In genomic region chr5:71892641-71893340, GRCh38 we compare ENCODE assay signal across 22 cellular contexts.
DNase-seq lines count a peak whose midpoint lies in the region; ATAC-seq and TF ChIP-seq lines count a peak whose summit lies in the region.
"Had no signal": no experiment of that assay in that cellular context is flagged by ENCODE, and none has a peak within 500 bp of the region (broad histone marks: within the 10 kb centered on the region; RNA-seq: fewer than 3 reads in every experiment).

No MANE protein-coding gene starts in this region.

- CTCF ChIA-PET in OCI-LY7 (lab: Charles Lee; ENCODE audit: unreplicated experiment), result no interaction called here

- H3K9me3 ChIP-seq in OCI-LY7 (ENCODE audit: low read length), result no peaks in the 10 kb centered on the region
- H3K9me3 ChIP-seq in BE2C, result no peaks in the 10 kb centered on the region
- H3K9me3 ChIP-seq: breast epithelium, transverse colon had no signal

- H3K9me2 ChIP-seq in GM23338 (ENCODE audit: insufficient read depth) (peaks cover 10% of the 10 kb centered on the region), OCI-LY7 (ENCODE audit: insufficient read depth, low read length) (no peaks in the 10 kb centered on the region)

- no peaks in the 10 kb centered on the region for H4K20me1 ChIP-seq in GM23338 (replicated peaks; ENCODE audit: insufficient read depth)
- H4K20me1 ChIP-seq in OCI-LY7 (ENCODE audit: insufficient read depth, low read length), result no peaks in the 10 kb centered on the region

- H2AFZ ChIP-seq in GM23338 (0 out of 2 replicates have a peak overlapping the region, but pooled peaks have one; percentile 24), OCI-LY7 (ENCODE audit: low read length) (no peak overlapping the region)

- H3K36me3 ChIP-seq in GM23338 (ENCODE audit: insufficient read depth) (no peaks in the 10 kb centered on the region), OCI-LY7 (ENCODE audit: insufficient read depth, low read length) (no peaks in the 10 kb centered on the region), BE2C (no peaks in the 10 kb centered on the region)
- H3K36me3 ChIP-seq: breast epithelium, transverse colon had no signal

- H3K27me3 Mint-ChIP-seq in GM23338 (ENCODE audit: insufficient read depth, low read depth, poor library complexity), result peaks cover 5% of the 10 kb centered on the region

- intact Hi-C loops in OCI-LY7 (cut with micrococcal nuclease; ENCODE audit: unreplicated experiment), result no loop called here

- no peaks in the 10 kb centered on the region for H3K27me3 ChIP-seq in GM23338 (ENCODE audit: insufficient read depth)
- no peaks in the 10 kb centered on the region for H3K27me3 ChIP-seq in BE2C
- H3K27me3 ChIP-seq: breast epithelium, transverse colon had no signal

- H3K9me3 Mint-ChIP-seq in GM23338, result peaks cover 13% of the 10 kb centered on the region; the same call in 2 of the 3 replicates
- H3K9me3 Mint-ChIP-seq: CD8-positive, alpha-beta T cell had no signal

- DNase-seq in AG10803 (ENCODE audit: low read depth) (peak; percentile 45), GM23338 (ENCODE audit: low spot score) (peak; percentile 4), astrocyte of the hippocampus (ENCODE audit: low read depth, low spot score) (peak; percentile 29), left kidney (ENCODE audit: low read depth, low spot score) (peak; percentile 51), OCI-LY7 (ENCODE audit: low spot score) (no peak), retina (no peak), BE2C (no peak), SW 1271 (lab: John Stamatoyannopoulos, UW) (no peak)
- DNase-seq: activated CD4-positive, alpha-beta T cell treated with anti-CD3 and anti-CD28 coated beads, Interleukin-2, amount 10 ng/mL, durations not matched to agents 7 days and 5 days; activated CD8-positive, alpha-beta memory T cell treated with anti-CD3 and anti-CD28 coated beads, Interleukin-2, amount 50 U/mL, for 48 hours; activated effector memory CD4-positive, alpha-beta T cell treated with anti-CD3 and anti-CD28 coated beads, Interleukin-2, amount 50 U/mL, for 16 hours; CD8-positive, alpha-beta T cell; cortex of kidney; Kasumi-1; natural killer cell; NCI-H1092; NCI-H526; stimulated activated CD4-positive, alpha-beta T cell treated with anti-CD3 and anti-CD28 coated beads, Interleukin-1b, Interleukin-23, amount 100 ng/mL, for 48 hours; stimulated activated naive CD4-positive, alpha-beta T cell treated with Interleukin-2 at 50 U/mL for 16 hours; T-cell; transverse colon had no signal

- POLR2A ChIA-PET in OCI-LY7 (lab: Charles Lee), result no interaction called here

- peaks cover 15% of the 10 kb centered on the region for H3K4me1 Mint-ChIP-seq in GM23338
- H3K4me1 Mint-ChIP-seq: activated CD4-positive, alpha-beta T cell treated with anti-CD3 and anti-CD28 coated beads, Interleukin-2, amount 10 ng/mL, durations not matched to agents 7 days and 5 days; natural killer cell had no signal

- ATAC-seq in GM23338, result peak; percentile 67
- ATAC-seq: CD8-positive, alpha-beta T cell; natural killer cell; T-cell had no signal

- H3K36me3 Mint-ChIP-seq in GM23338 (ENCODE audit: low read depth), result no peaks in the 10 kb centered on the region
- H3K36me3 Mint-ChIP-seq: CD8-positive, alpha-beta T cell; T-cell had no signal

- BruUV-seq in OCI-LY7 (replicated peaks; lab: Mats Ljungman, UMichigan), result no TSS peak

- no peak overlapping the region for H3K27ac Mint-ChIP-seq in GM23338
- H3K27ac Mint-ChIP-seq: activated CD4-positive, alpha-beta T cell treated with anti-CD3 and anti-CD28 coated beads, Interleukin-2, amount 10 ng/mL, durations not matched to agents 7 days and 5 days; CD8-positive, alpha-beta T cell; natural killer cell; T-cell had no signal

- H3K4me3 ChIP-seq in AG10803 (ENCODE audit: low read length) (no peak overlapping the region), GM23338 (no peak overlapping the region), OCI-LY7 (ENCODE audit: low read depth, low read length, poor library complexity, severe bottlenecking) (no peak overlapping the region), BE2C (ENCODE audit: low read depth, low read length) (no peak overlapping the region)
- H3K4me3 ChIP-seq: breast epithelium, transverse colon had no signal

- no peak overlapping the region for H3K4me3 Mint-ChIP-seq in GM23338
- H3K4me3 Mint-ChIP-seq: activated CD4-positive, alpha-beta T cell treated with anti-CD3 and anti-CD28 coated beads, Interleukin-2, amount 10 ng/mL, durations not matched to agents 7 days and 5 days; CD8-positive, alpha-beta T cell; natural killer cell; T-cell had no signal

- no peak overlapping the region for H3K4me2 ChIP-seq in GM23338
- no peak overlapping the region for H3K4me2 ChIP-seq in OCI-LY7 (ENCODE audit: low read length)

- H3K4me1 ChIP-seq in GM23338 (ENCODE audit: insufficient read depth) (no peaks in the 10 kb centered on the region), OCI-LY7 (ENCODE audit: insufficient read depth, low read length, poor library complexity, severe bottlenecking) (no peaks in the 10 kb centered on the region), BE2C (no peaks in the 10 kb centered on the region)
- H3K4me1 ChIP-seq: breast epithelium had no signal

- no peaks in the 10 kb centered on the region for H3F3A ChIP-seq in GM23338 (replicated peaks; ENCODE audit: low read depth)

- no peaks in the 10 kb centered on the region for H3K79me2 ChIP-seq in GM23338 (replicated peaks; ENCODE audit: insufficient read depth)
- no peaks in the 10 kb centered on the region for H3K79me2 ChIP-seq in OCI-LY7 (ENCODE audit: insufficient read depth, low read depth, low read length)

- H3K27ac ChIP-seq in GM23338 (ENCODE audit: low read depth) (no peak overlapping the region), OCI-LY7 (ENCODE audit: low read depth, low read length, poor library complexity, severe bottlenecking) (no peak overlapping the region)
- H3K27ac ChIP-seq: breast epithelium, transverse colon had no signal

- TF ChIP-seq CTCF in AG10803 (conservative IDR thresholded peaks at IDR 0.05; ENCODE audit: low read length) (no peak), GM23338 (conservative IDR thresholded peaks at IDR 0.05; ENCODE audit: low read depth in 2 of 2) (no peak), OCI-LY7 (conservative IDR thresholded peaks at IDR 0.05; ENCODE audit: low read length) (no peak), BE2C (IDR thresholded peaks at IDR 0.05; ENCODE audit: low read depth, low read length) (no peak)

TF ChIP-seq in GM23338, 12 proteins besides CTCF, POLR2A, EP300 and RAD21:
- TF ChIP-seq EZH2phosphoT487 (IDR thresholded peaks at IDR 0.05; ENCODE audit: unreplicated experiment) (no peak), CREB1 (CRISPR knock-in tag; IDR thresholded peaks at IDR 0.05; ENCODE audit: low read depth) (no peak), ETS1 (IDR thresholded peaks at IDR 0.05) (no peak)
TF ChIP-seq in GM23338: peak in this region for 0.

Comparison
In these comparisons a context has a peak if more than half of its experiments do, and no peak if none do; other contexts are left out.
1. DNase-seq: peak in AG10803 (single experiment), GM23338 (single experiment), astrocyte of the hippocampus (single experiment) and left kidney (single experiment); none in OCI-LY7 (single experiment), retina (single experiment), BE2C (single experiment) and SW 1271 (0 of 2).